19 cellular contexts compared by ENCODE assay signal in genomic region chr18:66752733-66753132, GRCh38.
A peak's percentile ranks its signal among the peaks of the same experiment; 100 is the strongest.
DNase-seq lines count a peak whose midpoint lies in the region; ATAC-seq, FAIRE-seq and TF ChIP-seq lines count a peak whose summit lies in the region.
"Had no signal": no experiment of that assay in that cellular context is flagged by ENCODE, and none has a peak within 500 bp of the region (broad histone marks: within the 10 kb centered on the region; RNA-seq: fewer than 3 reads in every experiment).

No MANE protein-coding gene starts in this region.

- H3K27me3 Mint-ChIP-seq in MCF 10A (ENCODE audit: insufficient read depth, unreplicated experiment): no peaks in the 10 kb centered on the region
- H3K27me3 Mint-ChIP-seq: B cell, IgD-negative memory B cell had no signal

- DNase-seq in MCF 10A (ENCODE audit: unreplicated experiment): peak; percentile 12
- DNase-seq in breast epithelium (ENCODE audit: low spot score in 2 of 2): no peak
- DNase-seq in body of pancreas: peak; percentile 13 to 33 (median 16)
- DNase-seq in islet precursor cell: peak; percentile 50
- peak; percentile 12 for DNase-seq in urothelium cell line (ENCODE audit: low spot score)
- DNase-seq in D721Med (ENCODE audit: insufficient read length, low spot score): no peak
- DNase-seq in medulla oblongata (ENCODE audit: extremely low spot score): no peak
- DNase-seq in right atrium auricular region (ENCODE audit: low spot score): no peak
- DNase-seq: GF-D8, HCEC 1CT, Kasumi-1, MM.1S, NCI-H1092 treated with DMSO at 0.1 percent for 48 hours, NCI-H510A, NCI-H774 had no signal

- H3K4me1 ChIP-seq in breast epithelium (no peaks in the 10 kb centered on the region), body of pancreas (no peaks in the 10 kb centered on the region), right atrium auricular region (no peaks in the 10 kb centered on the region)
- H3K4me1 ChIP-seq: SJCRH30 had no signal

- H3K9me3 Mint-ChIP-seq in MCF 10A (ENCODE audit: unreplicated experiment): no peaks in the 10 kb centered on the region

- POLR2A ChIA-PET in MCF 10A (lab: Yijun Ruan, JAX): interaction anchor here (0.7 to 0.9 kb wide), 2 partner anchors 9 to 24 kb away, joined by 3 read pairs; no protein-coding TSS in a partner anchor

- H3K27ac Mint-ChIP-seq in MCF 10A (ENCODE audit: low read depth, unreplicated experiment): no peak overlapping the region
- H3K27ac Mint-ChIP-seq: B cell, IgD-negative memory B cell had no signal

- no peak for TF ChIP-seq POLR2A in breast epithelium (IDR thresholded peaks at IDR 0.05)
- TF ChIP-seq POLR2A in body of pancreas (IDR thresholded peaks at IDR 0.05): no peak

- intact Hi-C loops in MCF 10A (cut with micrococcal nuclease): no loop called here
- intact Hi-C loops in breast epithelium (cut with DNase I; ENCODE audit: low total_unique reads): no loop called here
- intact Hi-C loops in body of pancreas (cut with DNase I): no loop called here

- no peak for TF ChIP-seq CTCF in MCF 10A (IDR thresholded peaks at IDR 0.05; ENCODE audit: unreplicated experiment)
- no peak for TF ChIP-seq CTCF in breast epithelium (IDR thresholded peaks at IDR 0.05)
- no peak for TF ChIP-seq CTCF in body of pancreas (IDR thresholded peaks at IDR 0.05)
- TF ChIP-seq CTCF in D721Med (IDR thresholded peaks at IDR 0.05; ENCODE audit: insufficient read depth, missing control alignments): no peak
- no peak for TF ChIP-seq CTCF in right atrium auricular region (IDR thresholded peaks at IDR 0.05)

- H3K4me3 ChIP-seq in breast epithelium (no peak overlapping the region), body of pancreas (no peak overlapping the region), right atrium auricular region (no peak overlapping the region)
- H3K4me3 ChIP-seq: SJCRH30 had no signal

- no TSS peak for BruUV-seq in MCF 10A (replicated peaks; lab: Mats Ljungman, UMichigan)

- H3K9me3 ChIP-seq in breast epithelium (no peaks in the 10 kb centered on the region), body of pancreas (no peaks in the 10 kb centered on the region), right atrium auricular region (no peaks in the 10 kb centered on the region)
- H3K9me3 ChIP-seq: SJCRH30 had no signal

- H3K36me3 Mint-ChIP-seq in MCF 10A (ENCODE audit: insufficient read depth, unreplicated experiment): no peaks in the 10 kb centered on the region
- H3K36me3 Mint-ChIP-seq: IgD-negative memory B cell had no signal

- H3K36me3 ChIP-seq in breast epithelium: no peaks in the 10 kb centered on the region
- no peaks in the 10 kb centered on the region for H3K36me3 ChIP-seq in body of pancreas (replicated peaks in 1 of 2; ENCODE audit: insufficient read depth in 1 of 2, low read depth in 2 of 2)
- H3K36me3 ChIP-seq in right atrium auricular region: no peaks in the 10 kb centered on the region
- H3K36me3 ChIP-seq: SJCRH30 had no signal

- peak; percentile 77 for ATAC-seq in body of pancreas

- no peaks in the 10 kb centered on the region for H3K4me1 Mint-ChIP-seq in MCF 10A (ENCODE audit: insufficient read depth, unreplicated experiment)
- H3K4me1 Mint-ChIP-seq: B cell, IgD-negative memory B cell had no signal

- H3K27ac ChIP-seq in breast epithelium (no peak overlapping the region), body of pancreas (no peak overlapping the region), right atrium auricular region (no peak overlapping the region)
- H3K27ac ChIP-seq: 22Rv1, SJCRH30 had no signal

- CTCF ChIA-PET in MCF 10A (lab: Yijun Ruan, JAX): interaction anchor here (0.6 to 1.2 kb wide), 2 partner anchors 368 to 1708 kb away, joined by 4 to 5 read pairs; no protein-coding TSS in a partner anchor

- FAIRE-seq in urothelium cell line (lab: Jason Lieb, UNC): no peak
- FAIRE-seq in D721Med (lab: Jason Lieb, UNC): no peak

- H3K4me3 Mint-ChIP-seq in MCF 10A (ENCODE audit: unreplicated experiment): no peak overlapping the region
- H3K4me3 Mint-ChIP-seq: B cell, IgD-negative memory B cell had no signal

- no peaks in the 10 kb centered on the region for H3K27me3 ChIP-seq in breast epithelium
- H3K27me3 ChIP-seq in body of pancreas: no peaks in the 10 kb centered on the region
- H3K27me3 ChIP-seq in right atrium auricular region: no peaks in the 10 kb centered on the region
- H3K27me3 ChIP-seq: SJCRH30 had no signal

- 51 to 52% methylated on average over 3 of the region's 3 CpGs for WGBS in body of pancreas, 2 donors

Comparison
In these comparisons a context has a peak if more than half of its experiments do, and no peak if none do; other contexts are left out.
1. DNase-seq: peak in MCF 10A (single experiment), body of pancreas (4 of 4), islet precursor cell (single experiment) and urothelium cell line (single experiment); none in breast epithelium (0 of 2), D721Med (single experiment), medulla oblongata (single experiment) and right atrium auricular region (single experiment).